In genomic region chr20:41627001-41627400, GRCh38 we compare ENCODE assay signal across 1 cellular context.
TF ChIP-seq lines count a peak whose summit lies in the region.

No MANE protein-coding gene starts in this region.

TF ChIP-seq in liver, 16 proteins besides CTCF, POLR2A, EP300 and RAD21 (continued from another document):
- no peak for TF ChIP-seq FOXA2 (IDR thresholded peaks at IDR 0.05)
- no peak for TF ChIP-seq FOXA1 (IDR thresholded peaks at IDR 0.05)
- no peak for TF ChIP-seq NR2F2 (IDR thresholded peaks at IDR 0.05)
- TF ChIP-seq, protein P1, sequence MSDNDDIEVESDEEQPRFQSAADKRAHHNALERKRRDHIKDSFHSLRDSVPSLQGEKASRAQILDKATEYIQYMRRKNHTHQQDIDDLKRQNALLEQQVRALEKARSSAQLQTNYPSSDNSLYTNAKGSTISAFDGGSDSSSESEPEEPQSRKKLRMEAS (IDR thresholded peaks at IDR 0.05) = no peak
- no peak for TF ChIP-seq HNF4G (IDR thresholded peaks at IDR 0.05)
- no peak for TF ChIP-seq TAF1 (conservative IDR thresholded peaks at IDR 0.05)
- TF ChIP-seq YY1 (IDR thresholded peaks at IDR 0.05) = no peak
- TF ChIP-seq GABPA (IDR thresholded peaks at IDR 0.05 in 1 of 2, conservative IDR thresholded peaks at IDR 0.05 in 1 of 2) = no peak
- no peak for TF ChIP-seq ATF3 (IDR thresholded peaks at IDR 0.05)
TF ChIP-seq in liver: peak in this region for 0.
